In the genomic region with DNA sequence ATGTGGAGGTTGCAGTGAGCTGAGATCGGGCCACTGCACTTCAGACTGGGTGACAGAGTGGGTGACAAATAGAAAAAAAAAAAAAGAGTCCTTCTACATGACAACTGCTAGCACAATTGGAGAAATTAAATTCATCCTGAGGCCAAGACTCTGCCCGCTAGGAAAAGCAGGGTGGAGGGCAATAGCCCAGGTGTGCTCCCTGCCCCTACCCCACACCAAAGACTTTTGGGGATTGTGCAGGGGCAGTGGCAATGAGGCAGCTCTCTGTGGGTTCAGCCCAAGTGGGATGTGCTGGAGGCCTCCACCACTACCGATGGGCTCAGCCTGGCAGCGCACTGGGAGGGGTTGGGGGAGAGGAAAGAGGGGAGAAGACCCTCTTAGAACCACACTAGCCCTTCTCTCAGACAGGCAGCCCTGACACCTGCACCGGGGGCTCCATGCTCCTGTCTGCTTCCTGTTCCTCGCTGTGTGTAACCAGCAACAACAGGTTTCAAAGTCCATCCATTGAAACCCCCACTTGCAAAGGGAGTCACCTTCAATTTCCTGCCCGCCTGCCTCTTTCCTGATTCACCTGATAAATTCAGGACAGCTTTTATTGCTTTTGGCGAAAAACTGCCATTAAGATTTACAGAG, we compare ENCODE assay signal across 18 cellular contexts.
DNase-seq lines count a peak whose midpoint lies in the region; ATAC-seq and TF ChIP-seq lines count a peak whose summit lies in the region.
"Had no signal": no experiment of that assay in that cellular context is flagged by ENCODE, and none has a peak within 500 bp of the region (broad histone marks: within the 10 kb centered on the region; RNA-seq: fewer than 3 reads in every experiment).

No MANE protein-coding gene starts in this region.

- intact Hi-C loops in lower lobe of right lung (cut with DNase I) = no loop called here
- intact Hi-C loops in cardiac septum (cut with DNase I) = no loop called here

- no peak overlapping the region for H3K4me3 ChIP-seq in lower lobe of right lung
- H3K4me3 ChIP-seq: cardiac muscle cell, Peyer's patch, stomach had no signal

- H3K4me1 Mint-ChIP-seq in stimulated activated memory B cell treated with anti-CD40 and anti-IgM and Interleukin-4, amounts not matched to agents 10 μg/mL and 1 μg/mL and 100 μg/mL, for 72 hours = peaks cover 30% of the 10 kb centered on the region

- ATAC-seq in lower lobe of right lung (no peak), HG02642 (IDR thresholded peaks at IDR 0.05; ENCODE audit: poor library complexity, unreplicated experiment) (no peak)
- no peak for ATAC-seq in stimulated activated memory B cell treated with anti-CD40 and anti-IgM and Interleukin-4, amounts not matched to agents 10 μg/mL and 1 μg/mL and 100 μg/mL, for 72 hours

- no peak overlapping the region for H3K4me3 Mint-ChIP-seq in stimulated activated memory B cell treated with anti-CD40 and anti-IgM and Interleukin-4, amounts not matched to agents 10 μg/mL and 1 μg/mL and 100 μg/mL, for 72 hours

- no peak for TF ChIP-seq CTCF in lower lobe of right lung (IDR thresholded peaks at IDR 0.05)

- H3K9me3 Mint-ChIP-seq in stimulated activated memory B cell treated with anti-CD40 and anti-IgM and Interleukin-4, amounts not matched to agents 10 μg/mL and 1 μg/mL and 100 μg/mL, for 72 hours = no peaks in the 10 kb centered on the region

- DNase-seq in DMS53 (lab: John Stamatoyannopoulos, UW) (peak; percentile 35), DMS53 treated with DMSO at 0.1 percent for 48 hours (lab: John Stamatoyannopoulos, UW; ENCODE audit: unreplicated experiment) (no peak), astrocyte of the hippocampus (ENCODE audit: low read depth, low spot score) (peak; percentile 58), lower lobe of right lung (no peak), NCI-H446 treated with DMSO at 0.1 percent for 48 hours (lab: John Stamatoyannopoulos, UW) (no peak), cardiac septum (ENCODE audit: low spot score) (no peak)
- DNase-seq: activated CD4-positive, alpha-beta T cell treated with anti-CD3 and anti-CD28 coated beads for 1 hour; activated naive CD4-positive, alpha-beta T cell treated with anti-CD3 and anti-CD28 coated beads, Interleukin-2, amount 50 U/mL, for 16 hours; effector memory CD4-positive, alpha-beta T cell; NCI-H510A treated with DMSO at 0.1 percent for 48 hours; stomach; SW 1271 had no signal

- peaks cover 7% of the 10 kb centered on the region for H3K36me3 Mint-ChIP-seq in stimulated activated memory B cell treated with anti-CD40 and anti-IgM and Interleukin-4, amounts not matched to agents 10 μg/mL and 1 μg/mL and 100 μg/mL, for 72 hours

- H3K36me3 ChIP-seq in lower lobe of right lung = no peaks in the 10 kb centered on the region
- H3K36me3 ChIP-seq: cardiac muscle cell, Peyer's patch had no signal

- H3K27me3 ChIP-seq in lower lobe of right lung (ENCODE audit: low read depth) = no peaks in the 10 kb centered on the region
- H3K27me3 ChIP-seq: cardiac muscle cell, Peyer's patch, stomach had no signal

- H3K27ac Mint-ChIP-seq in stimulated activated memory B cell treated with anti-CD40 and anti-IgM and Interleukin-4, amounts not matched to agents 10 μg/mL and 1 μg/mL and 100 μg/mL, for 72 hours = peak overlapping the region; percentile 37

- H3K27me3 Mint-ChIP-seq in stimulated activated memory B cell treated with anti-CD40 and anti-IgM and Interleukin-4, amounts not matched to agents 10 μg/mL and 1 μg/mL and 100 μg/mL, for 72 hours = no peaks in the 10 kb centered on the region

- H3K4me1 ChIP-seq in lower lobe of right lung = peaks cover 34% of the 10 kb centered on the region

- peak overlapping the region; percentile 28 for H3K27ac ChIP-seq in lower lobe of right lung
- H3K27ac ChIP-seq: 22Rv1, C4-2B, cardiac muscle cell, stomach had no signal

- no peaks in the 10 kb centered on the region for H3K9me3 ChIP-seq in lower lobe of right lung
- H3K9me3 ChIP-seq: Peyer's patch, stomach had no signal

Comparison
In these comparisons a context has a peak if more than half of its experiments do, and no peak if none do; other contexts are left out.
1. DNase-seq: peak in DMS53 (single experiment) and astrocyte of the hippocampus (single experiment); none in DMS53 treated with DMSO at 0.1 percent for 48 hours (single experiment), lower lobe of right lung (single experiment), NCI-H446 treated with DMSO at 0.1 percent for 48 hours (single experiment) and cardiac septum (single experiment).